ENCODE assay signal across 8 cellular contexts in the genomic region with DNA sequence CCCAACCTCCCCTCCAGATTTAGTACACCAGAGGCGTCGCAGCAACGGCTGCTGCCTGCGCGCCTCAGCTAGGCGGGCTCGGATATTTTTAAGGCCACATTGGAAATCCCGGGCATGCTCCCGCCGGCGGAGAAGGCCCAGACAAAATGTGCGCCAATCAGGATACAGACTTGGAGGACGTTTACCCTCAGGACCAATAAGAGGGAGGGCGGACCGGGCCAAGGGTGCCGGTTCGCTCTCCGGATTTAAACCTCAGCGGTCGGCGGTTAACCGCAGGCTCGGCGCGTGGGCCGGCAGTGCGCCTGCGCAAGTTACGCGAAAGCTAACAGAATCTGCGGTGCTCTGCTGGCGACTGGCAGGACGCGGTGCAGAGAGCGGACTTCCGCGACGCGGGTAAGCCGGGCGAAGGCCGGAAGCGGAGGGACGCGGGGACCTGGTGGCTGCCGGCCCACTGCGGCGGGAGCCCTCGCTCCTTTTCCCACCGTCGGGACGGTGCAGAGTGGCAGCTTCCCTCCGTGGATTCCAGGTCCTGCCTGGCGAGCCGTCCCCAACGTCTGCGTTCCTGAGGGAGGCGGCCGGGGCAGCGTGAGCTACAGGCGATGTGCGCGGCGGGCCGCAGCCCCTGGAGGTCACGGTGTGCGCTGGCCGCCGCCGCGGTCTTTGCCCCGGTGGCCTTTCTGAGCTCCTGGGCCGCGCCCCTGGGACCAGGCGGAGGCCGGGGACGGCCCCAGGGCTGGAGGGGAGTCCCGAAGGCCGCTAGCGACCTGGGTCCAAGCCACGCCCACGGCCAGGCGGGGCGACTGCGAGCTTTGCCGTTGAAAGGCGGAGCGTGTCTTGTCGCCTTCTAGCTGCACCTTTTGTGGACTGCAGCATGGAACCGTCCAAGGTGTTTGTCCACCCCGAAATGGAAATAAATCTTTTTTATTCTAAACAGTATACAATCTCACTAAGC. TPM values are rescaled to one million over a fixed set of nuclear protein-coding genes. Genes with fewer than 3 reads are reported as not detected.
DNase-seq lines count a peak whose midpoint lies in the region; ATAC-seq and TF ChIP-seq lines count a peak whose summit lies in the region.

A gene with protein sequence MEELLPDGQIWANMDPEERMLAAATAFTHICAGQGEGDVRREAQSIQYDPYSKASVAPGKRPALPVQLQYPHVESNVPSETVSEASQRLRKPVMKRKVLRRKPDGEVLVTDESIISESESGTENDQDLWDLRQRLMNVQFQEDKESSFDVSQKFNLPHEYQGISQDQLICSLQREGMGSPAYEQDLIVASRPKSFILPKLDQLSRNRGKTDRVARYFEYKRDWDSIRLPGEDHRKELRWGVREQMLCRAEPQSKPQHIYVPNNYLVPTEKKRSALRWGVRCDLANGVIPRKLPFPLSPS (plus strand): TSS at position 296 of the 952 bp plus-strand sequence. CDS start 11,701 bp downstream, outside the sequence.

- intact Hi-C loops in Panc1 (cut with micrococcal nuclease; ENCODE audit: unreplicated experiment) (no loop called here), esophagus squamous epithelium (cut with DNase I) (no loop called here)

- H3K27me3 ChIP-seq in Panc1 (ENCODE audit: control insufficient read depth, insufficient read depth, low read length) (no peaks in the 10 kb centered on the region), esophagus squamous epithelium (no peaks in the 10 kb centered on the region)

- TF ChIP-seq POLR2A in esophagus squamous epithelium (IDR thresholded peaks at IDR 0.05): peak in 3 of 4 donors; percentile 58 to 73 (median 71)

- peaks cover 35% of the 10 kb centered on the region for H3K4me1 ChIP-seq in Panc1 (ENCODE audit: control insufficient read depth, insufficient read depth, low read length)
- H3K4me1 ChIP-seq in esophagus squamous epithelium: peaks cover 0 to 42% (median 5%) of the 10 kb centered on the region in 3 donors

- BruUV-seq in Panc1 (replicated peaks; lab: Mats Ljungman, UMichigan): no TSS peak

- H3K27me3 Mint-ChIP-seq in IgD-negative memory B cell: no peaks in the 10 kb centered on the region

- CTCF ChIA-PET in Panc1 (lab: Charles Lee): interaction anchor here (0.6 to 0.7 kb wide), 3 partner anchors 40 to 982 kb away, joined by 3 to 9 read pairs (median 4); no protein-coding TSS in a partner anchor

- DNase-seq in DMS53 treated with DMSO at 0.1 percent for 48 hours (lab: John Stamatoyannopoulos, UW; ENCODE audit: unreplicated experiment): peak; percentile 96
- peak; percentile 89 for DNase-seq in Panc1 (ENCODE audit: low read depth, low spot score)
- DNase-seq in activated T-helper 1 cell treated with Interleukin-2 at 50 U/mL for 16 hours (ENCODE audit: low read depth): peak; percentile 92
- DNase-seq in esophagus squamous epithelium (lab: John Stamatoyannopoulos, UW): peak; percentile 58
- peak; percentile 98 for DNase-seq in myocyte (ENCODE audit: low read depth)
- peak; percentile 93 to 97 for DNase-seq in stimulated activated CD8-positive, alpha-beta memory T cell treated with anti-CD3 and anti-CD28 coated beads, Interleukin-7, amount 100 ng/mL, for 48 hours (ENCODE audit: extremely low read depth in 1 of 2, low read depth in 1 of 2)

- peaks cover 2% of the 10 kb centered on the region for H3K36me3 Mint-ChIP-seq in IgD-negative memory B cell

- H3K9me3 ChIP-seq in Panc1 (ENCODE audit: control insufficient read depth, insufficient read depth, low read depth, low read length) (no peaks in the 10 kb centered on the region), esophagus squamous epithelium (no peaks in the 10 kb centered on the region)

- 0 to 1% methylated on average over 2 to 11 of the region's 91 CpGs for WGBS in esophagus squamous epithelium, 2 donors

- H3K4me1 Mint-ChIP-seq in IgD-negative memory B cell: peaks cover 13 to 27% (median 16%) of the 10 kb centered on the region in 3 donors

- peak within 1 kb of the TSS; percentile 96 to 100 (median 99) for H3K27ac Mint-ChIP-seq in IgD-negative memory B cell

- H3K36me3 ChIP-seq in Panc1 (ENCODE audit: control insufficient read depth, insufficient read depth, low read length): peaks cover 15% of the 10 kb centered on the region
- peaks cover 0 to 5% (median 0%) of the 10 kb centered on the region in 3 donors for H3K36me3 ChIP-seq in esophagus squamous epithelium

- H3K4me3 Mint-ChIP-seq in IgD-negative memory B cell: peak within 1 kb of the TSS; percentile 93 to 97 (median 96)

- peak within 1 kb of the TSS; percentile 66 to 91 for H3K4me3 ChIP-seq in Panc1 (ENCODE audit: low read depth in 2 of 2, low read length in 2 of 2)
- H3K4me3 ChIP-seq in esophagus squamous epithelium: peak within 1 kb of the TSS; percentile 65 to 95 (median 82)

- peaks cover 0 to 2% (median 0%) of the 10 kb centered on the region in 3 donors for H3K9me3 Mint-ChIP-seq in IgD-negative memory B cell

- TF ChIP-seq CTCF in Panc1 (IDR thresholded peaks at IDR 0.05) (peak; percentile 59), esophagus squamous epithelium (IDR thresholded peaks at IDR 0.05) (peak in 4 of 6 experiments; percentile 23 to 40 (median 30))

- POLR2A ChIA-PET in Panc1 (lab: Charles Lee): interaction anchor here (0.6 to 1.2 kb wide), 13 partner anchors 8 to 1441 kb away, joined by 3 to 11 read pairs (median 4); a partner anchor contains a TSS

- peak; percentile 83 for ATAC-seq in GM21576 (IDR thresholded peaks at IDR 0.05; ENCODE audit: unreplicated experiment)
- ATAC-seq in Panc1: peak; percentile 96

- H3K27ac ChIP-seq in Panc1 (ENCODE audit: low read length) (peak within 1 kb of the TSS; percentile 96), esophagus squamous epithelium (peak within 1 kb of the TSS; percentile 90 to 98 (median 93))

- in situ Hi-C loops in Panc1 (cut with HindIII; ENCODE audit: low pct_unique_long_range_greater_than_20kb, low sequenced_read_pairs): no loop called here

RNA-seq across cellular contexts. Expression of the gene that starts here (rescaled TPM):
- 12.5 TPM for polyA plus RNA-seq in IgD-negative memory B cell
- total RNA-seq in Panc1 (2021; ENCODE audit: unreplicated experiment) (32.2 TPM), esophagus squamous epithelium (1 to 10 TPM; 1.4 to 5.0 (median 4.0) TPM), myocyte (6.2 and 6.3 TPM in 2 replicates)
- 13.5 TPM for polyA plus RNA-seq in Panc1 (2012; ENCODE audit: insufficient read length)
- 1.8 TPM for polyA plus RNA-seq in myocyte (2012)

Comparison
In these comparisons a context has a peak if more than half of its experiments do, and no peak if none do; other contexts are left out.
1. Peak in every context shown above with its lines: DNase-seq, ATAC-seq, H3K4me3 ChIP-seq and H3K27ac ChIP-seq.